In genomic region chr17:61996916-61997605, GRCh38 we compare ENCODE assay signal across 27 cellular contexts.
DNase-seq lines count a peak whose midpoint lies in the region; ATAC-seq, FAIRE-seq and TF ChIP-seq lines count a peak whose summit lies in the region.
"Had no signal": no experiment of that assay in that cellular context is flagged by ENCODE, and none has a peak within 500 bp of the region (broad histone marks: within the 10 kb centered on the region; RNA-seq: fewer than 3 reads in every experiment).

No MANE protein-coding gene starts in this region.

- H3K4me1 ChIP-seq in kidney (ENCODE audit: control insufficient read depth in 1 of 2, insufficient read depth in 1 of 2, low read depth in 1 of 2, low read length in 2 of 2) (peaks cover 0 to 3% of the 10 kb centered on the region in 2 donors), gastrocnemius medialis (peaks cover 55 to 58% of the 10 kb centered on the region in 2 donors)
- H3K4me1 ChIP-seq in CD8-positive, alpha-beta memory T cell (ENCODE audit: insufficient read depth, low read length): no peaks in the 10 kb centered on the region

- H3K9ac ChIP-seq in kidney (ENCODE audit: low read length in 2 of 2): no peak overlapping the region

- peaks cover 2 to 11% of the 10 kb centered on the region in 2 donors for H3K36me3 ChIP-seq in kidney (ENCODE audit: control insufficient read depth in 1 of 2, insufficient read depth in 2 of 2, low read length in 2 of 2)
- peaks cover 0 to 27% of the 10 kb centered on the region in 2 donors for H3K36me3 ChIP-seq in gastrocnemius medialis
- H3K36me3 ChIP-seq in CD8-positive, alpha-beta memory T cell (ENCODE audit: insufficient read depth, low read length): no peaks in the 10 kb centered on the region
- H3K36me3 ChIP-seq: ovary had no signal

- H3K27ac ChIP-seq in kidney (ENCODE audit: low read depth in 2 of 2, low read length in 2 of 2) (no peak overlapping the region), gastrocnemius medialis (peak overlapping the region; percentile 63 to 82 (median 70))
- no peak overlapping the region for H3K27ac ChIP-seq in CD8-positive, alpha-beta memory T cell (ENCODE audit: low read depth, low read length)
- H3K27ac ChIP-seq: ovary, WERI-Rb-1 had no signal

- POLR2A ChIA-PET in CD8-positive, alpha-beta memory T cell (lab: Charles Lee): no interaction called here

- in situ Hi-C loops in gastrocnemius medialis (cut with MboI; ENCODE audit: low sequenced_read_pairs in 4 of 4): no loop called here

- H3K9me3 ChIP-seq in kidney (ENCODE audit: control insufficient read depth in 1 of 2, low read length in 2 of 2) (no peaks in the 10 kb centered on the region), gastrocnemius medialis (no peaks in the 10 kb centered on the region)
- H3K9me3 ChIP-seq in CD8-positive, alpha-beta memory T cell (ENCODE audit: low read length): no peaks in the 10 kb centered on the region
- H3K9me3 ChIP-seq: ovary, right lobe of liver had no signal

- no peaks in the 10 kb centered on the region for H3K9me3 Mint-ChIP-seq in HFFc6
- no peaks in the 10 kb centered on the region for H3K9me3 Mint-ChIP-seq in CD8-positive, alpha-beta memory T cell
- H3K9me3 Mint-ChIP-seq: activated CD4-positive, alpha-beta T cell treated with anti-CD3 and anti-CD28 coated beads, Interleukin-2, amount 10 ng/mL, durations not matched to agents 24 days and 14 days; activated T-cell treated with anti-CD3 and anti-CD28 coated beads, Interleukin-2, amount 50 U/mL, for 4 hours; CD4-positive, alpha-beta T cell; dendritic cell treated with granulocyte-macrophage colony-stimulating factor and Interleukin-4, amounts not matched to agents 40 ng/mL and 50 ng/mL, for 4 days; natural killer cell; stimulated activated naive CD8-positive, alpha-beta T cell treated with anti-CD3 and anti-CD28 coated beads, Interleukin-15, Interleukin-2, amounts not matched to agents 100 ng/mL and 50 ng/mL, for 24 hours; T-helper 2 cell treated with Interferon-gamma antibody and Interleukin-4, amounts not matched to agents 5 μg/mL and 100 μg/mL, for 36 hours had no signal

- no peak overlapping the region for H3K4me3 Mint-ChIP-seq in HFFc6
- no peak overlapping the region for H3K4me3 Mint-ChIP-seq in CD8-positive, alpha-beta memory T cell
- H3K4me3 Mint-ChIP-seq: activated CD4-positive, alpha-beta T cell treated with anti-CD3 and anti-CD28 coated beads, Interleukin-2, amount 10 ng/mL, durations not matched to agents 24 days and 14 days; activated T-cell treated with anti-CD3 and anti-CD28 coated beads, Interleukin-2, amount 50 U/mL, for 4 hours; CD4-positive, alpha-beta T cell; dendritic cell treated with granulocyte-macrophage colony-stimulating factor and Interleukin-4, amounts not matched to agents 40 ng/mL and 50 ng/mL, for 4 days; natural killer cell; stimulated activated naive CD8-positive, alpha-beta T cell treated with anti-CD3 and anti-CD28 coated beads, Interleukin-15, Interleukin-2, amounts not matched to agents 100 ng/mL and 50 ng/mL, for 24 hours; T-helper 2 cell treated with Interferon-gamma antibody and Interleukin-4, amounts not matched to agents 5 μg/mL and 100 μg/mL, for 36 hours had no signal

- DNase-seq in HFFc6: peak; percentile 3
- DNase-seq in astrocyte of the hippocampus (ENCODE audit: low read depth, low spot score): peak; percentile 4
- DNase-seq in kidney: no peak
- no peak for DNase-seq in gastrocnemius medialis
- no peak for DNase-seq in DMS53 treated with DMSO at 0.1 percent for 48 hours (lab: John Stamatoyannopoulos, UW; ENCODE audit: unreplicated experiment)
- no peak for DNase-seq in CD8-positive, alpha-beta memory T cell
- no peak for DNase-seq in SHP77 (lab: John Stamatoyannopoulos, UW)
- DNase-seq: activated CD4-positive, alpha-beta T cell treated with anti-CD3 and anti-CD28 coated beads, Interleukin-2, amount 10 ng/mL, durations not matched to agents 24 days and 14 days; activated T-cell treated with anti-CD3 and anti-CD28 coated beads, Interleukin-2, amount 50 U/mL, for 4 hours; CD4-positive, alpha-beta T cell; DMS 273 treated with DMSO at 0.1 percent for 48 hours; GOT3; head of caudate nucleus; KBM-7; natural killer cell; NCI-H1436; NCI-H2107; ovary; right lobe of liver; stimulated activated CD4-positive, alpha-beta T cell treated with anti-CD3 and anti-CD28 coated beads, Interleukin-15, amount 100 ng/mL, for 24 hours; WERI-Rb-1 had no signal

- H3K4me3 ChIP-seq in kidney (ENCODE audit: low read length in 2 of 2): no peak overlapping the region
- peak overlapping the region in 3 of 4 donors; percentile 7 to 18 (median 8) for H3K4me3 ChIP-seq in gastrocnemius medialis
- H3K4me3 ChIP-seq in CD8-positive, alpha-beta memory T cell (ENCODE audit: low read length): no peak overlapping the region
- H3K4me3 ChIP-seq: ovary, right lobe of liver had no signal

- intact Hi-C loops in kidney (cut with DNase I): no loop called here
- intact Hi-C loops in gastrocnemius medialis (cut with DNase I; ENCODE audit: low total_unique reads): loop anchor here (5.0 kb wide), 1 partner anchor 65 kb away; no protein-coding TSS in a partner anchor

- no peak for TF ChIP-seq POLR2A in gastrocnemius medialis (IDR thresholded peaks at IDR 0.05)

- H3K36me3 Mint-ChIP-seq in HFFc6 (ENCODE audit: low read depth): no peaks in the 10 kb centered on the region
- H3K36me3 Mint-ChIP-seq in CD8-positive, alpha-beta memory T cell: peaks cover 0 to 50% (median 7%) of the 10 kb centered on the region in 3 donors
- H3K36me3 Mint-ChIP-seq: natural killer cell had no signal

- H3K27me3 ChIP-seq in gastrocnemius medialis: no peaks in the 10 kb centered on the region
- no peaks in the 10 kb centered on the region for H3K27me3 ChIP-seq in CD8-positive, alpha-beta memory T cell (ENCODE audit: insufficient read depth, low read length, poor library complexity, severe bottlenecking)
- H3K27me3 ChIP-seq: ovary, right lobe of liver had no signal

- no peak for TF ChIP-seq CTCF in HFFc6 (IDR thresholded peaks at IDR 0.05)
- no peak for TF ChIP-seq CTCF in kidney (IDR thresholded peaks at IDR 0.05; ENCODE audit: borderline replicate concordance, extremely low read depth, insufficient read depth)
- TF ChIP-seq CTCF in gastrocnemius medialis (IDR thresholded peaks at IDR 0.05 in 4 of 5, conservative IDR thresholded peaks at IDR 0.05 in 1 of 5): no peak

- H3K4me1 Mint-ChIP-seq in HFFc6 (ENCODE audit: low read depth): peaks cover 20% of the 10 kb centered on the region
- H3K4me1 Mint-ChIP-seq in CD8-positive, alpha-beta memory T cell: peaks cover 33 to 52% (median 51%) of the 10 kb centered on the region in 3 donors

- FAIRE-seq in kidney (lab: Jason Lieb, UNC): peak; percentile 41
- FAIRE-seq: bronchial epithelial cell, GM18507 had no signal

- CTCF ChIA-PET in CD8-positive, alpha-beta memory T cell (lab: Charles Lee): no interaction called here

- peak in 1 of 2 donors; percentile 50 for ATAC-seq in gastrocnemius medialis
- ATAC-seq: activated T-cell treated with anti-CD3 and anti-CD28 coated beads, Interleukin-2, amount 50 U/mL, for 4 hours; natural killer cell; Panc1 had no signal

- H3K27ac Mint-ChIP-seq in HFFc6: peak overlapping the region; percentile 77
- peak overlapping the region in 1 of 8 donors; percentile 3 for H3K27ac Mint-ChIP-seq in CD8-positive, alpha-beta memory T cell
- H3K27ac Mint-ChIP-seq: dendritic cell treated with granulocyte-macrophage colony-stimulating factor and Interleukin-4, amounts not matched to agents 40 ng/mL and 50 ng/mL, for 4 days; stimulated activated naive CD8-positive, alpha-beta T cell treated with anti-CD3 and anti-CD28 coated beads, Interleukin-15, Interleukin-2, amounts not matched to agents 100 ng/mL and 50 ng/mL, for 24 hours; T-helper 2 cell treated with Interferon-gamma antibody and Interleukin-4, amounts not matched to agents 5 μg/mL and 100 μg/mL, for 36 hours had no signal

- no peaks in the 10 kb centered on the region for H3K27me3 Mint-ChIP-seq in HFFc6 (ENCODE audit: insufficient read depth)
- no peaks in the 10 kb centered on the region for H3K27me3 Mint-ChIP-seq in CD8-positive, alpha-beta memory T cell
- H3K27me3 Mint-ChIP-seq: activated CD4-positive, alpha-beta T cell treated with anti-CD3 and anti-CD28 coated beads, Interleukin-2, amount 10 ng/mL, durations not matched to agents 24 days and 14 days; CD4-positive, alpha-beta T cell; dendritic cell treated with granulocyte-macrophage colony-stimulating factor and Interleukin-4, amounts not matched to agents 40 ng/mL and 50 ng/mL, for 4 days; stimulated activated naive CD8-positive, alpha-beta T cell treated with anti-CD3 and anti-CD28 coated beads, Interleukin-15, Interleukin-2, amounts not matched to agents 100 ng/mL and 50 ng/mL, for 24 hours had no signal

Comparison
In these comparisons a context has a peak if more than half of its experiments do, and no peak if none do; other contexts are left out.
1. DNase-seq: peak in HFFc6 (single experiment) and astrocyte of the hippocampus (single experiment); none in kidney (single experiment), gastrocnemius medialis (0 of 2), DMS53 treated with DMSO at 0.1 percent for 48 hours (single experiment), CD8-positive, alpha-beta memory T cell (0 of 5) and SHP77 (0 of 2).
2. H3K27ac ChIP-seq: peak in gastrocnemius medialis (4 of 4); none in kidney (0 of 2) and CD8-positive, alpha-beta memory T cell (single experiment).
3. H3K4me3 ChIP-seq: peak in gastrocnemius medialis (3 of 4); none in kidney (0 of 2) and CD8-positive, alpha-beta memory T cell (single experiment).